19 cellular contexts compared by ENCODE assay signal in genomic region chr7:158111906-158112570, GRCh38.
"Had no signal": no experiment of that assay in that cellular context is flagged by ENCODE, and none has a peak within 500 bp of the region (broad histone marks: within the 10 kb centered on the region; RNA-seq: fewer than 3 reads in every experiment).

No MANE protein-coding gene starts in this region.

- ATAC-seq: activated naive CD8-positive, alpha-beta T cell treated with anti-CD3 and anti-CD28 coated beads, Interleukin-2, amount 50 U/mL, for 24 hours; naive thymus-derived CD8-positive, alpha-beta T cell; sciatic nerve; stimulated activated effector memory CD8-positive, alpha-beta T cell treated with anti-CD3 and anti-CD28 coated beads, Interleukin-12 subunit alpha, Interleukin-12 subunit beta, amount 100 ng/mL, for 72 hours; T-helper 17 cell had no signal

- H3K27me3 ChIP-seq: transverse colon, uterus had no signal

- H3K36me3 ChIP-seq: heart right ventricle, transverse colon, uterus had no signal

- DNase-seq: activated CD4-positive, alpha-beta memory T cell treated with anti-CD3 and anti-CD28 coated beads for 36 hours; activated CD4-positive, alpha-beta T cell treated with anti-CD3 and anti-CD28 coated beads for 48 hours; activated gamma-delta T cell; activated naive CD4-positive, alpha-beta T cell treated with anti-CD3 and anti-CD28 coated beads, Interleukin-2, amount 50 U/mL, for 16 hours; activated naive CD8-positive, alpha-beta T cell treated with anti-CD3 and anti-CD28 coated beads, Interleukin-2, amount 50 U/mL, for 24 hours; activated T-cell treated with anti-CD3 and anti-CD28 coated beads for 4 hours; cortex of kidney; erythroblast; foreskin fibroblast; heart right ventricle; kidney; naive thymus-derived CD8-positive, alpha-beta T cell; small intestine; stimulated activated CD4-positive, alpha-beta T cell treated with anti-CD3 and anti-CD28 coated beads, Interleukin-2, amount 100 ng/mL, for 24 hours; T-helper 17 cell; transverse colon; uterus had no signal

- H3K4me3 ChIP-seq: heart right ventricle, transverse colon, uterus had no signal
